8 cellular contexts compared by ENCODE assay signal in the genomic region with DNA sequence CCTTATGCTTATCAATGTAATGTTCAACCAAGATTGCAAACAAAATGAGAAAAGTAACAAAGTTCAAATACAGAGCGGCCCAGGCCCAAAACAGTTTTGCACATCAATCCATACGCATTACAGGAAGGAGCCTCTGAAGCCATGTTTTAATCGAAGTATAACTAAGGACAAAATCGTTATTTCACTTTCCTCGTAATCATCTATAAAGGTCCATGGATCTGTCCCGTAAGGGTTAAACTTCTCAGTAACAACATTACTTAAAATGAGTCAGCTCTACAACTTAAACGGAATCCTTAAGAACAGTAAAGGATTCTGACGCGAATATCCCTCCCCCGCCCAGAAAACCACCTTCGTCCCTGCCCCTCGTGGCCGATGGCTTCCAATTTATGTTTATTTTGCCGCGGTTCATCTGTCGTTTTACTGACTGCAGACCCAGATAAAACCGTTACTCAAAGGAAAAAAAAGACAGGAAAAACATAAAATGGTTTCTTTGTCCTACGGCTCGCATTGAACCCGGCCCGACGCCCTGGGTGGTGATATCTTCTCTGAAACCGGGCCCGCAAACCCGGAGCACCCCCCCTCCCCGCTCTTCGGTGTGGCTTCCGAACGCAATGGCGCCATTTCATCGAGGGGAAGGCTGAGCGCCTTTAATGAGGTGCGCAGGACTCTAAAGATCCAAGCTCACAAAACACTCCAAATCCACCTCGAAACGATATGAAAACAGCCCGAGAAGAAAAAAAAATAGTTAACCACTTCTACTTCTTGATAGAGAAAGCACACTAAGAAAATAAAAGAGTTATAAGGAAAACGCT. TPM values are rescaled to one million over a fixed set of nuclear protein-coding genes. Genes with fewer than 3 reads are reported as not detected.
DNase-seq lines count a peak whose midpoint lies in the region; ATAC-seq and TF ChIP-seq lines count a peak whose summit lies in the region.

No MANE protein-coding gene starts in this region.

- no peaks in the 10 kb centered on the region for H3K9me2 ChIP-seq in MM.1S (replicated peaks; ENCODE audit: insufficient read depth, low read length)

- H3K36me3 ChIP-seq in MM.1S (replicated peaks; ENCODE audit: insufficient read depth, low read length) = peaks cover 34% of the 10 kb centered on the region

- H3K79me2 ChIP-seq in MM.1S (ENCODE audit: low read length) = peaks cover 90% of the 10 kb centered on the region

- H3K4me3 ChIP-seq in MM.1S (ENCODE audit: low read length) = peak overlapping the region; percentile 96

- H3K27me3 ChIP-seq in MM.1S (replicated peaks; ENCODE audit: insufficient read depth, low read length) = no peaks in the 10 kb centered on the region

- H3K27ac ChIP-seq in MM.1S (ENCODE audit: low read length) = peak overlapping the region; percentile 98

- H3K4me2 ChIP-seq in MM.1S (ENCODE audit: low read depth, low read length) = peak overlapping the region; percentile 66

- H2AFZ ChIP-seq in MM.1S (ENCODE audit: low read length) = no peak overlapping the region

- peaks cover 68% of the 10 kb centered on the region for H4K20me1 ChIP-seq in MM.1S (ENCODE audit: insufficient read depth, low read length)

- H3K4me1 ChIP-seq in MM.1S (ENCODE audit: low read length) = peaks cover 25% of the 10 kb centered on the region

- H3F3A ChIP-seq in MM.1S (ENCODE audit: insufficient read depth, low read length) = peaks cover 55% of the 10 kb centered on the region

- TF ChIP-seq CTCF in MM.1S (IDR thresholded peaks at IDR 0.05; ENCODE audit: low read length) = no peak

- no peaks in the 10 kb centered on the region for H3K9me3 ChIP-seq in MM.1S (replicated peaks; ENCODE audit: insufficient read depth, low read length)

- H3K9ac ChIP-seq in MM.1S (ENCODE audit: low read length) = peak overlapping the region; percentile 97

- DNase-seq in COLO668 (lab: John Stamatoyannopoulos, UW; ENCODE audit: unreplicated experiment) (peak; percentile 74), MM.1S (peak; percentile 45), cerebellum (ENCODE audit: low spot score) (peak; percentile 64), left lobe of liver (ENCODE audit: low spot score) (peak; percentile 70), COLO829 (ENCODE audit: low spot score) (no peak)
- peak; percentile 71 for DNase-seq in activated CD4-positive, CD25-positive, alpha-beta regulatory T cell treated with anti-CD3 and anti-CD28 coated beads, Interleukin-2, amount 50 U/mL, for 72 hours
- DNase-seq in stimulated activated CD4-positive, alpha-beta T cell treated with anti-CD3 and anti-CD28 coated beads, Interleukin-2, amount 100 ng/mL, for 48 hours = peak; percentile 49 to 50

- ATAC-seq in left lobe of liver = no peak
- ATAC-seq in GM18870 (IDR thresholded peaks at IDR 0.05; ENCODE audit: unreplicated experiment) = no peak

RNA-seq across cellular contexts. Expression of a gene that starts 1.0 kb away (rescaled TPM):
- total RNA-seq in cerebellum (193 TPM), left lobe of liver (161 TPM)

RNA-seq across cellular contexts. Expression of a gene that starts 2.0 kb away (rescaled TPM):
- total RNA-seq in cerebellum (122 TPM), left lobe of liver (24.7 TPM)

RNA-seq across cellular contexts. Expression of a gene that starts 47.5 kb away (rescaled TPM):
- 11.7 TPM for total RNA-seq in cerebellum
- 0.45 TPM for total RNA-seq in left lobe of liver
